In the genomic region with DNA sequence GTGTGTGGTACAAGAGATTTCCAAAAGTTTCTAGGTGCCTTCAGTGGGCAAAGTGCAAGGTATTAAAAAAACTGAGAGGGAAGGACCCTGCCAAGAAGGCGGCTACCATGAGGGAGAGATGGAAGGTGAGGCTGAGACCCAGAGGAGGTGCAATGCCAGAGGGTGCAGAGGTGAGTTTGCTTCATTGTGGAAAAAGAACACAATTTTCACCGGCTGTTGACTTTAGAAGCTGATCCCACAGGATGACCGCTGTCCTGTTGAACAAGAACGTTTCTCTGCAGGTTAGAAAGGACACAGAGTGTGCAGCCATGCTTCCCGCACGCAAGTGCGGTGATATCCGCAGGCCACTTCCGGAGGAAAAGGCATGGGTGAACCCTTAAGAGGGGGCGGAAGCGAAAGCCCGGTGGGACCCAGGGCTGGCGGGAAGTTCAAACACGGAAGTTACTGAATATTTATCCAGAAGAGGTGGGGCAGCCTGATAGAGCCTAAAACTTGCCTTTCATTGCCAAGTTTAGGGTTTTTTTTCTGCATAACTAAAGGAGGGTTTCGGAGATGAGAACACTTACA, we compare ENCODE assay signal across 9 cellular contexts. TPM values are rescaled to one million over a fixed set of nuclear protein-coding genes. Genes with fewer than 3 reads are reported as not detected.
A peak's percentile ranks its signal among the peaks of the same experiment; 100 is the strongest.
DNase-seq lines count a peak whose midpoint lies in the region; ATAC-seq, FAIRE-seq and TF ChIP-seq lines count a peak whose summit lies in the region.
"Had no signal": no experiment of that assay in that cellular context is flagged by ENCODE, and none has a peak within 500 bp of the region (broad histone marks: within the 10 kb centered on the region; RNA-seq: fewer than 3 reads in every experiment).

No MANE protein-coding gene starts in this region.

- H3K9me3 ChIP-seq in CD4-positive, alpha-beta memory T cell (ENCODE audit: control insufficient read depth in 1 of 2, low read length in 2 of 2) = no peaks in the 10 kb centered on the region
- H3K9me3 ChIP-seq in kidney (ENCODE audit: control insufficient read depth in 1 of 2, low read length in 2 of 2) = peaks cover 0 to under 1% of the 10 kb centered on the region in 2 donors

- H3K4me1 Mint-ChIP-seq in CD4-positive, alpha-beta memory T cell = peaks cover 17 to 22% (median 21%) of the 10 kb centered on the region in 4 donors
- H3K4me1 Mint-ChIP-seq in T-helper 1 cell treated with Interleukin-12 subunit alpha and Interleukin-12 subunit beta and Interleukin-4 antibody, amounts not matched to agents 30 μg/mL and 1 μg/mL, for 36 hours (ENCODE audit: low read depth) = peaks cover 19% of the 10 kb centered on the region
- no peaks in the 10 kb centered on the region for H3K4me1 Mint-ChIP-seq in WTC11

- intact Hi-C loops in CD4-positive, alpha-beta memory T cell (cut with micrococcal nuclease) = loop anchor here (1.0 kb wide), 1 partner anchor 408 kb away; no protein-coding TSS in a partner anchor
- intact Hi-C loops in kidney (cut with DNase I) = no loop called here

- CTCF ChIA-PET in CD4-positive, alpha-beta memory T cell (lab: Charles Lee; ENCODE audit: partially characterized antibody) = interaction anchor here (0.9 to 2.6 kb wide), 22 partner anchors 9 to 596 kb away, joined by 3 to 11 read pairs (median 4); a partner anchor contains a TSS
- CTCF ChIA-PET in WTC11 (lab: Charles Lee) = interaction anchor here (1.2 kb wide), 1 partner anchor 136 kb away, joined by 3 read pairs; no protein-coding TSS in a partner anchor

- TF ChIP-seq CTCF in WTC11 (IDR thresholded peaks at IDR 0.05) (no peak), kidney (IDR thresholded peaks at IDR 0.05; ENCODE audit: borderline replicate concordance, extremely low read depth, insufficient read depth) (no peak)

- no peak overlapping the region for H3K9ac ChIP-seq in kidney (ENCODE audit: low read length in 2 of 2)

- FAIRE-seq in kidney (lab: Jason Lieb, UNC) = no peak

- DNase-seq in CD4-positive, alpha-beta memory T cell = peak in 4 of 5 donors; percentile 32 to 50 (median 35)
- DNase-seq in SW480 (ENCODE audit: low spot score) (no peak), WTC11 (ENCODE audit: low spot score) (no peak), NCI-H2029 treated with DMSO at 0.1 percent for 48 hours (lab: John Stamatoyannopoulos, UW) (no peak), kidney (no peak)
- DNase-seq: DMS 273 treated with DMSO at 0.1 percent for 48 hours had no signal

- peak overlapping the region in 6 of 8 donors; percentile 1 to 63 (median 25) for H3K4me3 Mint-ChIP-seq in CD4-positive, alpha-beta memory T cell
- no peak overlapping the region for H3K4me3 Mint-ChIP-seq in T-helper 1 cell treated with Interleukin-12 subunit alpha and Interleukin-12 subunit beta and Interleukin-4 antibody, amounts not matched to agents 30 μg/mL and 1 μg/mL, for 36 hours
- no peak overlapping the region for H3K4me3 Mint-ChIP-seq in WTC11

- no peak overlapping the region for H3K4me3 ChIP-seq in CD4-positive, alpha-beta memory T cell (ENCODE audit: low read length in 2 of 2)
- no peak overlapping the region for H3K4me3 ChIP-seq in kidney (ENCODE audit: low read length in 2 of 2)

- POLR2A ChIA-PET in CD4-positive, alpha-beta memory T cell (lab: Charles Lee; ENCODE audit: partially characterized antibody) = interaction anchor here (1.1 to 1.9 kb wide), 3 partner anchors 17 to 406 kb away, joined by 3 to 4 read pairs (median 4); a partner anchor contains a TSS
- POLR2A ChIA-PET in WTC11 (lab: Charles Lee) = no interaction called here

- ATAC-seq in GM19023 (IDR thresholded peaks at IDR 0.05; ENCODE audit: unreplicated experiment) (peak; percentile 55), HG02938 (IDR thresholded peaks at IDR 0.05; ENCODE audit: unreplicated experiment) (peak; percentile 42), WTC11 (no peak)

- H3K36me3 ChIP-seq in CD4-positive, alpha-beta memory T cell (ENCODE audit: insufficient read depth, low read length) = peaks cover 79% of the 10 kb centered on the region
- H3K36me3 ChIP-seq in kidney (ENCODE audit: control insufficient read depth in 1 of 2, insufficient read depth in 2 of 2, low read length in 2 of 2) = peaks cover 1 to 14% of the 10 kb centered on the region in 2 donors

- peaks cover 71 to 78% of the 10 kb centered on the region in 2 donors for H3K36me3 Mint-ChIP-seq in CD4-positive, alpha-beta memory T cell
- H3K36me3 Mint-ChIP-seq in T-helper 1 cell treated with Interleukin-12 subunit alpha and Interleukin-12 subunit beta and Interleukin-4 antibody, amounts not matched to agents 30 μg/mL and 1 μg/mL, for 36 hours (ENCODE audit: low read depth) = peaks cover 65% of the 10 kb centered on the region
- H3K36me3 Mint-ChIP-seq in WTC11 = peaks cover 7% of the 10 kb centered on the region

- H3K9me3 Mint-ChIP-seq in CD4-positive, alpha-beta memory T cell = no peaks in the 10 kb centered on the region
- no peaks in the 10 kb centered on the region for H3K9me3 Mint-ChIP-seq in T-helper 1 cell treated with Interleukin-12 subunit alpha and Interleukin-12 subunit beta and Interleukin-4 antibody, amounts not matched to agents 30 μg/mL and 1 μg/mL, for 36 hours
- peaks cover 12% of the 10 kb centered on the region; the same call in 1 of the 2 replicates for H3K9me3 Mint-ChIP-seq in WTC11

- H3K4me1 ChIP-seq in CD4-positive, alpha-beta memory T cell (ENCODE audit: insufficient read depth, low read length) = peaks cover 7% of the 10 kb centered on the region
- H3K4me1 ChIP-seq in kidney (ENCODE audit: control insufficient read depth in 1 of 2, insufficient read depth in 1 of 2, low read depth in 1 of 2, low read length in 2 of 2) = peaks cover 4 to 7% of the 10 kb centered on the region in 2 donors

- H3K27me3 ChIP-seq in CD4-positive, alpha-beta memory T cell (ENCODE audit: insufficient read depth, low read length) = no peaks in the 10 kb centered on the region

- no peaks in the 10 kb centered on the region for H3K27me3 Mint-ChIP-seq in CD4-positive, alpha-beta memory T cell
- no peaks in the 10 kb centered on the region for H3K27me3 Mint-ChIP-seq in T-helper 1 cell treated with Interleukin-12 subunit alpha and Interleukin-12 subunit beta and Interleukin-4 antibody, amounts not matched to agents 30 μg/mL and 1 μg/mL, for 36 hours (ENCODE audit: low read depth)
- H3K27me3 Mint-ChIP-seq in WTC11 (ENCODE audit: low read depth) = no peaks in the 10 kb centered on the region

- no peak overlapping the region for H3K27ac ChIP-seq in CD4-positive, alpha-beta memory T cell (ENCODE audit: low read depth, low read length)
- no peak overlapping the region for H3K27ac ChIP-seq in kidney (ENCODE audit: low read depth in 2 of 2, low read length in 2 of 2)

- peak overlapping the region; percentile 48 to 95 (median 67) for H3K27ac Mint-ChIP-seq in CD4-positive, alpha-beta memory T cell
- H3K27ac Mint-ChIP-seq in T-helper 1 cell treated with Interleukin-12 subunit alpha and Interleukin-12 subunit beta and Interleukin-4 antibody, amounts not matched to agents 30 μg/mL and 1 μg/mL, for 36 hours = peak overlapping the region; percentile 47
- H3K27ac Mint-ChIP-seq in WTC11 = no peak overlapping the region

TF ChIP-seq in WTC11, 78 proteins besides CTCF, POLR2A, EP300 and RAD21 (continues in another document):
- TF ChIP-seq, protein P1, sequence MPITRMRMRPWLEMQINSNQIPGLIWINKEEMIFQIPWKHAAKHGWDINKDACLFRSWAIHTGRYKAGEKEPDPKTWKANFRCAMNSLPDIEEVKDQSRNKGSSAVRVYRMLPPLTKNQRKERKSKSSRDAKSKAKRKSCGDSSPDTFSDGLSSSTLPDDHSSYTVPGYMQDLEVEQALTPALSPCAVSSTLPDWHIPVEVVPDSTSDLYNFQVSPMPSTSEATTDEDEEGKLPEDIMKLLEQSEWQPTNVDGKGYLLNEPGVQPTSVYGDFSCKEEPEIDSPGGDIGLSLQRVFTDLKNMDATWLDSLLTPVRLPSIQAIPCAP (CRISPR knock-in tag; IDR thresholded peaks at IDR 0.05) = no peak
- TF ChIP-seq FOXK1 (CRISPR knock-in tag; IDR thresholded peaks at IDR 0.05) (no peak), FOXP1 (CRISPR knock-in tag; IDR thresholded peaks at IDR 0.05; ENCODE audit: borderline replicate concordance) (no peak), GABPB1 (CRISPR knock-in tag; IDR thresholded peaks at IDR 0.05) (no peak), TEAD4 (CRISPR knock-in tag; IDR thresholded peaks at IDR 0.05) (no peak), KAT7 (CRISPR knock-in tag; IDR thresholded peaks at IDR 0.05; ENCODE audit: borderline replicate concordance) (no peak), SOX15 (CRISPR knock-in tag; IDR thresholded peaks at IDR 0.05) (no peak)
- TF ChIP-seq, protein P2, sequence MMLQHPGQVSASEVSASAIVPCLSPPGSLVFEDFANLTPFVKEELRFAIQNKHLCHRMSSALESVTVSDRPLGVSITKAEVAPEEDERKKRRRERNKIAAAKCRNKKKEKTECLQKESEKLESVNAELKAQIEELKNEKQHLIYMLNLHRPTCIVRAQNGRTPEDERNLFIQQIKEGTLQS (CRISPR knock-in tag; conservative IDR thresholded peaks at IDR 0.05) = no peak
- TF ChIP-seq, protein P3, sequence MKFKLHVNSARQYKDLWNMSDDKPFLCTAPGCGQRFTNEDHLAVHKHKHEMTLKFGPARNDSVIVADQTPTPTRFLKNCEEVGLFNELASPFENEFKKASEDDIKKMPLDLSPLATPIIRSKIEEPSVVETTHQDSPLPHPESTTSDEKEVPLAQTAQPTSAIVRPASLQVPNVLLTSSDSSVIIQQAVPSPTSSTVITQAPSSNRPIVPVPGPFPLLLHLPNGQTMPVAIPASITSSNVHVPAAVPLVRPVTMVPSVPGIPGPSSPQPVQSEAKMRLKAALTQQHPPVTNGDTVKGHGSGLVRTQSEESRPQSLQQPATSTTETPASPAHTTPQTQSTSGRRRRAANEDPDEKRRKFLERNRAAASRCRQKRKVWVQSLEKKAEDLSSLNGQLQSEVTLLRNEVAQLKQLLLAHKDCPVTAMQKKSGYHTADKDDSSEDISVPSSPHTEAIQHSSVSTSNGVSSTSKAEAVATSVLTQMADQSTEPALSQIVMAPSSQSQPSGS (CRISPR knock-in tag; IDR thresholded peaks at IDR 0.05; ENCODE audit: borderline replicate concordance, low read depth) = no peak
- TF ChIP-seq, protein P4, sequence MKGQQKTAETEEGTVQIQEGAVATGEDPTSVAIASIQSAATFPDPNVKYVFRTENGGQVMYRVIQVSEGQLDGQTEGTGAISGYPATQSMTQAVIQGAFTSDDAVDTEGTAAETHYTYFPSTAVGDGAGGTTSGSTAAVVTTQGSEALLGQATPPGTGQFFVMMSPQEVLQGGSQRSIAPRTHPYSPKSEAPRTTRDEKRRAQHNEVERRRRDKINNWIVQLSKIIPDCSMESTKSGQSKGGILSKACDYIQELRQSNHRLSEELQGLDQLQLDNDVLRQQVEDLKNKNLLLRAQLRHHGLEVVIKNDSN (CRISPR knock-in tag; IDR thresholded peaks at IDR 0.05) = no peak

RNA-seq across cellular contexts. Expression of a gene that starts 16.6 kb away (rescaled TPM):
- total RNA-seq in CD4-positive, alpha-beta memory T cell = 100 to 1,000 TPM; 108 to 123 TPM
- polyA plus RNA-seq in CD4-positive, alpha-beta memory T cell = 10 to 100 TPM; 49.8 to 99.2 TPM
- total RNA-seq in WTC11 (2021) (4.2 to 5.7 TPM (median 4.9 TPM) in 3 replicates), kidney (28.3 TPM)
- polyA plus RNA-seq in kidney (ENCODE audit: insufficient read depth, low read depth, low replicate concordance) = 12.7 TPM

RNA-seq across cellular contexts. Expression of a gene that starts 22.3 kb away (rescaled TPM):
- 10 to 100 TPM; 70.8 to 79.3 TPM for total RNA-seq in CD4-positive, alpha-beta memory T cell
- 10 to 100 TPM; 18.0 to 34.2 TPM for polyA plus RNA-seq in CD4-positive, alpha-beta memory T cell
- total RNA-seq in WTC11 (2021) (0.16 to 0.66 TPM (median 0.37 TPM) in 3 replicates), kidney (7.3 TPM)
- polyA plus RNA-seq in kidney (ENCODE audit: insufficient read depth, low read depth, low replicate concordance) = 0.52 TPM

Comparison
In these comparisons a context has a peak if more than half of its experiments do, and no peak if none do; other contexts are left out.
1. DNase-seq: peak in CD4-positive, alpha-beta memory T cell (4 of 5); none in SW480 (single experiment), WTC11 (single experiment), NCI-H2029 treated with DMSO at 0.1 percent for 48 hours (single experiment) and kidney (single experiment).
2. H3K4me3 Mint-ChIP-seq: peak in CD4-positive, alpha-beta memory T cell (6 of 8); none in T-helper 1 cell treated with Interleukin-12 subunit alpha and Interleukin-12 subunit beta and Interleukin-4 antibody, amounts not matched to agents 30 μg/mL and 1 μg/mL, for 36 hours (single experiment) and WTC11 (single experiment).